In the genomic region with DNA sequence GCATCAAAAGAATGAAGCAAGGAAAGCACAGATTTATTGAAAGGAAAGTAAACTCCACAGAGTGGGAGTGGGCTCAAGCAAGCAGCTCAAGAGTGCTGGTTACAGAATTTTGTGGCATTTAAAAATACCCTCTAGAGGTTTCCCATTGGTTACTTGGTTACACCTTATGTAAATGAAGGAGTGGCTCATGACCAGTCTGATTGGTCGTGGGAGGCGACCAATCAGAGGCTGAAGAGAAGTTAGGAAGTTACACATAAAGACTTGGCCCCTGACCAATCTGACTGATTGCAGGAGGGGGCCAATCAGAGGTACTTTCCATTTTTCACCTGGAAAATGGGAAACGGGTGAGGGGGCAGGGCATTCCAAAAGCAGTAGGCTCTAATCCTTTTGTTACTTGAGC, we compare ENCODE assay signal across 14 cellular contexts.
"Had no signal": no experiment of that assay in that cellular context is flagged by ENCODE, and none has a peak within 500 bp of the region (broad histone marks: within the 10 kb centered on the region; RNA-seq: fewer than 3 reads in every experiment).

No MANE protein-coding gene starts in this region.

- H3K4me3 Mint-ChIP-seq: activated CD8-positive, alpha-beta memory T cell treated with anti-CD3 and anti-CD28 coated beads, Interleukin-2, amount 10 ng/mL, durations not matched to agents 7 days and 5 days; activated naive CD4-positive, alpha-beta T cell treated with anti-CD3 and anti-CD28 coated beads, Interleukin-2, amount 50 U/mL, for 24 hours; mesothelial cell of epicardium; nephron progenitor cell; stimulated activated naive CD8-positive, alpha-beta T cell treated with anti-CD3 and anti-CD28 coated beads, Interleukin-15, Interleukin-2, amounts not matched to agents 100 ng/mL and 50 ng/mL, for 24 hours; type B pancreatic cell had no signal

- H3K36me3 Mint-ChIP-seq: activated CD8-positive, alpha-beta memory T cell treated with anti-CD3 and anti-CD28 coated beads, Interleukin-2, amount 10 ng/mL, durations not matched to agents 7 days and 5 days; activated naive CD4-positive, alpha-beta T cell treated with anti-CD3 and anti-CD28 coated beads, Interleukin-2, amount 50 U/mL, for 24 hours; mesothelial cell of epicardium; type B pancreatic cell had no signal

- H3K9me3 ChIP-seq: ovary, suprapubic skin had no signal

- H3K27ac Mint-ChIP-seq: activated CD8-positive, alpha-beta memory T cell treated with anti-CD3 and anti-CD28 coated beads, Interleukin-2, amount 10 ng/mL, durations not matched to agents 7 days and 5 days; activated naive CD4-positive, alpha-beta T cell treated with anti-CD3 and anti-CD28 coated beads, Interleukin-2, amount 50 U/mL, for 24 hours; mesothelial cell of epicardium; nephron progenitor cell; stimulated activated naive CD8-positive, alpha-beta T cell treated with anti-CD3 and anti-CD28 coated beads, Interleukin-15, Interleukin-2, amounts not matched to agents 100 ng/mL and 50 ng/mL, for 24 hours; type B pancreatic cell had no signal

- H3K4me3 ChIP-seq: ovary, suprapubic skin had no signal

- H3K4me1 ChIP-seq: suprapubic skin had no signal

- H3K9me3 Mint-ChIP-seq: activated naive CD4-positive, alpha-beta T cell treated with anti-CD3 and anti-CD28 coated beads, Interleukin-2, amount 50 U/mL, for 24 hours; mesothelial cell of epicardium; nephron progenitor cell; type B pancreatic cell had no signal

- H3K36me3 ChIP-seq: ovary, suprapubic skin had no signal

- H3K4me1 Mint-ChIP-seq: activated CD8-positive, alpha-beta memory T cell treated with anti-CD3 and anti-CD28 coated beads, Interleukin-2, amount 10 ng/mL, durations not matched to agents 7 days and 5 days; activated naive CD4-positive, alpha-beta T cell treated with anti-CD3 and anti-CD28 coated beads, Interleukin-2, amount 50 U/mL, for 24 hours; mesothelial cell of epicardium; nephron progenitor cell had no signal

- H3K27me3 ChIP-seq: ovary, suprapubic skin had no signal

- DNase-seq: activated CD4-positive, alpha-beta T cell treated with anti-CD3 and anti-CD28 coated beads for 1 hour; activated CD4-positive, alpha-beta T cell treated with anti-CD3 and anti-CD28 coated beads, Interleukin-2, amount 50 U/mL, for 4 hours; activated CD8-positive, alpha-beta memory T cell treated with anti-CD3 and anti-CD28 coated beads, Interleukin-2, amount 10 ng/mL, durations not matched to agents 7 days and 5 days; activated T-cell treated with anti-CD3 and anti-CD28 coated beads, Interleukin-2, amount 50 U/mL, for 1 hour; caudate nucleus; head of caudate nucleus; nephron progenitor cell; ovary had no signal

- H3K27ac ChIP-seq: epithelial cell of prostate, ovary, suprapubic skin had no signal

- H3K27me3 Mint-ChIP-seq: activated CD8-positive, alpha-beta memory T cell treated with anti-CD3 and anti-CD28 coated beads, Interleukin-2, amount 10 ng/mL, durations not matched to agents 7 days and 5 days; activated naive CD4-positive, alpha-beta T cell treated with anti-CD3 and anti-CD28 coated beads, Interleukin-2, amount 50 U/mL, for 24 hours; stimulated activated naive CD8-positive, alpha-beta T cell treated with anti-CD3 and anti-CD28 coated beads, Interleukin-15, Interleukin-2, amounts not matched to agents 100 ng/mL and 50 ng/mL, for 24 hours; type B pancreatic cell had no signal
